ENCODE assay signal across 8 cellular contexts in the genomic region with DNA sequence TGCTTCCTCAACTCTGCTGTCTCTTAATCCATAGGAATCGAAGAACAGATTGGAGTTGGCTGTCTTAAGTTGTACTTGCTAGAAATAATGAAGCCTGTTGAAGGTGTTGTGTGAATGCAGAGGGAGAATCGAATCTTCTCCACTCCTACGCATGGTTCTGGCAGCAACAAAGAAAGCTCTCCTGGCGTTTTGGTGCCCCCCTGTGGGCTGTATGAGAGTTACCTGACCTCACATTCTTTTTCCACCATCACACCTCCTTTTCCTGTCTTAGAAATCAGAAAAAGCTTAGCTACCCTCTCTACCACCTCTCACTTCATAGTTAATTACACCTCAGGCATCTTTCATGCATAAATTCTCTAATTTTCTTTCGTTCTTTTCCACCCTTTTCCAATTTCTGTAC. TPM values are rescaled to one million over a fixed set of nuclear protein-coding genes. Genes with fewer than 3 reads are reported as not detected.
A peak's percentile ranks its signal among the peaks of the same experiment; 100 is the strongest.
DNase-seq lines count a peak whose midpoint lies in the region; ATAC-seq lines count a peak whose summit lies in the region.

No MANE protein-coding gene starts in this region.

- intact Hi-C loops in head of caudate nucleus (cut with DNase I): no loop called here

- H3K4me3 Mint-ChIP-seq in CD4-positive, CD25-positive, alpha-beta regulatory T cell: no peak overlapping the region

- H3K27ac ChIP-seq in CD4-positive, CD25-positive, alpha-beta regulatory T cell (ENCODE audit: insufficient read depth, low read length, poor library complexity, severe bottlenecking): no peak overlapping the region

- H3K9me3 ChIP-seq in CD4-positive, CD25-positive, alpha-beta regulatory T cell (ENCODE audit: control insufficient read depth in 2 of 2, low read length in 2 of 2): no peaks in the 10 kb centered on the region

- H3K27me3 Mint-ChIP-seq in CD4-positive, CD25-positive, alpha-beta regulatory T cell: no peaks in the 10 kb centered on the region

- H3K36me3 ChIP-seq in CD4-positive, CD25-positive, alpha-beta regulatory T cell (ENCODE audit: control insufficient read depth, insufficient read depth, low read length): no peaks in the 10 kb centered on the region

- H3K4me3 ChIP-seq in CD4-positive, CD25-positive, alpha-beta regulatory T cell (ENCODE audit: low read depth, low read length): no peak overlapping the region
- H3K4me3 ChIP-seq in skeletal muscle cell (ENCODE audit: low read depth, low read length): no peak overlapping the region

- H3K9me3 Mint-ChIP-seq in CD4-positive, CD25-positive, alpha-beta regulatory T cell: no peaks in the 10 kb centered on the region

- H3K27ac Mint-ChIP-seq in CD4-positive, CD25-positive, alpha-beta regulatory T cell: no peak overlapping the region

- no peaks in the 10 kb centered on the region for H3K36me3 Mint-ChIP-seq in CD4-positive, CD25-positive, alpha-beta regulatory T cell

- peak; percentile 67 to 82 for ATAC-seq in CD4-positive, CD25-positive, alpha-beta regulatory T cell (ENCODE audit: low read depth in 2 of 2)
- ATAC-seq in GM19023 (IDR thresholded peaks at IDR 0.05; ENCODE audit: unreplicated experiment): peak; percentile 92
- peak; percentile 76 for ATAC-seq in HG03442 (IDR thresholded peaks at IDR 0.05; ENCODE audit: unreplicated experiment)

- H3K27me3 ChIP-seq in CD4-positive, CD25-positive, alpha-beta regulatory T cell (ENCODE audit: control insufficient read depth, insufficient read depth, low read length): no peaks in the 10 kb centered on the region

- DNase-seq in CD4-positive, CD25-positive, alpha-beta regulatory T cell: peak; percentile 13 to 74 (median 52)
- DNase-seq in RKO (ENCODE audit: low spot score) (peak; percentile 65), head of caudate nucleus (peak in 41 of 42 donors; percentile 8 to 80 (median 48)), skeletal muscle cell (ENCODE audit: low read depth) (peak; percentile 1), amniotic stem cell (lab: John Stamatoyannopoulos, UW) (no peak)
- peak; percentile 57 for DNase-seq in activated naive CD4-positive, alpha-beta T cell treated with Interleukin-2 at 50 U/mL for 16 hours

- peaks cover 0 to 6% (median 0%) of the 10 kb centered on the region in 4 donors for H3K4me1 Mint-ChIP-seq in CD4-positive, CD25-positive, alpha-beta regulatory T cell

- no peaks in the 10 kb centered on the region for H3K4me1 ChIP-seq in CD4-positive, CD25-positive, alpha-beta regulatory T cell (ENCODE audit: control insufficient read depth, insufficient read depth, low read length, poor library complexity, severe bottlenecking)

RNA-seq across cellular contexts. Expression of a gene that starts 16.3 kb away (rescaled TPM):
- 12.1 TPM for total RNA-seq in CD4-positive, CD25-positive, alpha-beta regulatory T cell
- polyA plus RNA-seq in CD4-positive, CD25-positive, alpha-beta regulatory T cell: 1 to 10 TPM in 3 of 4 donors, under 1 TPM in 1; 0.42 to 2.2 (median 1.3) TPM
